Comparison of ENCODE assay signal across 12 cellular contexts in genomic region chr17:17669851-17670232, GRCh38.
"Had no signal": no experiment of that assay in that cellular context is flagged by ENCODE, and none has a peak within 500 bp of the region (broad histone marks: within the 10 kb centered on the region; RNA-seq: fewer than 3 reads in every experiment).

No MANE protein-coding gene starts in this region.

- DNase-seq: activated CD4-positive, alpha-beta T cell treated with anti-CD3 and anti-CD28 coated beads for 4 hours; activated naive CD4-positive, alpha-beta T cell treated with anti-CD3 and anti-CD28 coated beads for 36 hours; immature natural killer cell; naive B cell; occipital lobe; sigmoid colon; stimulated activated CD4-positive, alpha-beta T cell treated with anti-CD3 and anti-CD28 coated beads, Interleukin-2, amount 100 ng/mL, for 24 hours; stimulated activated naive CD8-positive, alpha-beta T cell treated with anti-CD3 and anti-CD28 coated beads, Interleukin-15, Interleukin-2, amounts not matched to agents 100 U/mL and 50 U/mL, for 24 hours; T1000; upper lobe of right lung had no signal

- ATAC-seq: esophagus mucosa, psoas muscle, upper lobe of right lung had no signal

- H3K36me3 Mint-ChIP-seq: immature natural killer cell, naive B cell had no signal

- H3K9me3 Mint-ChIP-seq: activated naive CD4-positive, alpha-beta T cell treated with anti-CD3 and anti-CD28 coated beads for 36 hours; immature natural killer cell; naive B cell had no signal

- H3K4me3 Mint-ChIP-seq: activated naive CD4-positive, alpha-beta T cell treated with anti-CD3 and anti-CD28 coated beads for 36 hours; immature natural killer cell had no signal

- H3K27ac Mint-ChIP-seq: activated naive CD4-positive, alpha-beta T cell treated with anti-CD3 and anti-CD28 coated beads for 36 hours had no signal
